ENCODE assay signal across 27 cellular contexts in genomic region chr1:55535724-55536262, GRCh38.
"Had no signal": no experiment of that assay in that cellular context is flagged by ENCODE, and none has a peak within 500 bp of the region (broad histone marks: within the 10 kb centered on the region; RNA-seq: fewer than 3 reads in every experiment).

No MANE protein-coding gene starts in this region.

- H3K36me3 ChIP-seq: brain microvascular endothelial cell, cardiac muscle cell, SJSA1 had no signal

- H3K4me1 ChIP-seq: SJSA1 had no signal

- H3K27me3 ChIP-seq: brain microvascular endothelial cell, cardiac muscle cell, SJSA1 had no signal

- H3K4me3 Mint-ChIP-seq: activated CD4-positive, alpha-beta memory T cell treated with anti-CD3 and anti-CD28 coated beads, Interleukin-2, amount 10 ng/mL, durations not matched to agents 7 days and 5 days; activated CD4-positive, alpha-beta T cell treated with anti-CD3 and anti-CD28 coated beads, Interleukin-2, amount 10 ng/mL, durations not matched to agents 7 days and 5 days; activated naive CD4-positive, alpha-beta T cell treated with anti-CD3 and anti-CD28 coated beads for 36 hours; activated naive CD8-positive, alpha-beta T cell; activated T-helper 17 cell treated with anti-CD3 and anti-CD28 coated beads, Interleukin-2, amount 50 U/mL, for 72 hours had no signal

- H3K27ac ChIP-seq: brain microvascular endothelial cell, cardiac muscle cell, SJSA1, VCaP had no signal

- H3K27ac Mint-ChIP-seq: activated CD4-positive, alpha-beta memory T cell treated with anti-CD3 and anti-CD28 coated beads, Interleukin-2, amount 10 ng/mL, durations not matched to agents 7 days and 5 days; activated CD4-positive, alpha-beta T cell treated with anti-CD3 and anti-CD28 coated beads, Interleukin-2, amount 10 ng/mL, durations not matched to agents 7 days and 5 days; activated naive CD4-positive, alpha-beta T cell treated with anti-CD3 and anti-CD28 coated beads for 36 hours; activated naive CD8-positive, alpha-beta T cell; activated T-helper 17 cell treated with anti-CD3 and anti-CD28 coated beads, Interleukin-2, amount 50 U/mL, for 72 hours; IgD-negative memory B cell had no signal

- H3K4me1 Mint-ChIP-seq: activated CD4-positive, alpha-beta memory T cell treated with anti-CD3 and anti-CD28 coated beads, Interleukin-2, amount 10 ng/mL, durations not matched to agents 7 days and 5 days; activated CD4-positive, alpha-beta T cell treated with anti-CD3 and anti-CD28 coated beads, Interleukin-2, amount 10 ng/mL, durations not matched to agents 7 days and 5 days; activated T-helper 17 cell treated with anti-CD3 and anti-CD28 coated beads, Interleukin-2, amount 50 U/mL, for 72 hours; IgD-negative memory B cell had no signal

- DNase-seq: activated CD4-positive, alpha-beta memory T cell treated with anti-CD3 and anti-CD28 coated beads, Interleukin-2, amount 10 ng/mL, durations not matched to agents 7 days and 5 days; activated CD4-positive, alpha-beta T cell treated with anti-CD3 and anti-CD28 coated beads, Interleukin-2, amount 10 ng/mL, durations not matched to agents 7 days and 5 days; activated CD4-positive, CD25-positive, alpha-beta regulatory T cell; activated gamma-delta T cell; activated naive CD4-positive, alpha-beta T cell treated with anti-CD3 and anti-CD28 coated beads for 36 hours; activated T-cell treated with anti-CD3 and anti-CD28 coated beads for 4 hours; activated T-cell treated with anti-CD3 and anti-CD28 coated beads, Interleukin-2, amount 50 U/mL, for 48 hours; amygdala; brain microvascular endothelial cell; KG1; MV-4-11; NCI-H1092 treated with DMSO at 0.1 percent for 48 hours; NCI-H1417 treated with DMSO at 0.1 percent for 48 hours; NCI-H1694; NCI-H2029; NCI-H2171 treated with DMSO at 0.1 percent for 48 hours; NCI-H226; NCI-H526 treated with DMSO at 0.1 percent for 48 hours; PC-3; SHP77; T-helper 2 cell had no signal

- H3K9me3 ChIP-seq: SJSA1 had no signal

- ATAC-seq: activated T-helper 17 cell treated with anti-CD3 and anti-CD28 coated beads, Interleukin-2, amount 50 U/mL, for 72 hours; PC-3 had no signal

- H3K4me3 ChIP-seq: cardiac muscle cell, SJSA1 had no signal

- H3K9me3 Mint-ChIP-seq: activated CD4-positive, alpha-beta memory T cell treated with anti-CD3 and anti-CD28 coated beads, Interleukin-2, amount 10 ng/mL, durations not matched to agents 7 days and 5 days; activated naive CD4-positive, alpha-beta T cell treated with anti-CD3 and anti-CD28 coated beads for 36 hours; activated T-helper 17 cell treated with anti-CD3 and anti-CD28 coated beads, Interleukin-2, amount 50 U/mL, for 72 hours had no signal

- H3K36me3 Mint-ChIP-seq: activated naive CD8-positive, alpha-beta T cell; IgD-negative memory B cell had no signal

- H3K27me3 Mint-ChIP-seq: activated CD4-positive, alpha-beta memory T cell treated with anti-CD3 and anti-CD28 coated beads, Interleukin-2, amount 10 ng/mL, durations not matched to agents 7 days and 5 days had no signal
